In the genomic region with DNA sequence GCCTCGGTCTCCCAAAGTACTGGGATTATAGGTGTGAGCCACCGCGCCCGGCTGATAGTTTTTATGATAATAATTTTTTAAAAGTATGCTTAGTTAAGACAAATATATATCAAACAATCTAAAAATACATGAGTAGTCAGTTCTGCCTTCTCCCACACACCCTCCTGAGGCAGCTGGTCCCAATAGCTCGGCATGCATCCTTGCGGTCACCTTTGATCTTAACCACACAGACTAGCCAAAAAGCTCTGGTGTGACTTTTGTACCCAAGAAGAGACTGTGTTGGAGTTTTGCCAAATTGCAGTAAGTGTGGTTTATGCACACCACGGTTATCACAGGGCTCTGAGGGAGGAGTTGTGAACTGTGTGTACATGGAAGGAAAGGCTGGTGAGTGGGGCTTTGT, we compare ENCODE assay signal across 10 cellular contexts. TPM values are rescaled to one million over a fixed set of nuclear protein-coding genes. Genes with fewer than 3 reads are reported as not detected.
DNase-seq lines count a peak whose midpoint lies in the region; ATAC-seq lines count a peak whose summit lies in the region.
"Had no signal": no experiment of that assay in that cellular context is flagged by ENCODE, and none has a peak within 500 bp of the region (broad histone marks: within the 10 kb centered on the region; RNA-seq: fewer than 3 reads in every experiment).

No MANE protein-coding gene starts in this region.

- peaks cover 34 to 37% of the 10 kb centered on the region in 2 donors for H3K36me3 Mint-ChIP-seq in stimulated activated naive B cell treated with anti-CD40 and anti-IgM and Interleukin-4, amounts not matched to agents 10 μg/mL and 1 μg/mL and 100 μg/mL, for 72 hours

- H3K27me3 Mint-ChIP-seq in stimulated activated naive B cell treated with anti-CD40 and anti-IgM and Interleukin-4, amounts not matched to agents 10 μg/mL and 1 μg/mL and 100 μg/mL, for 72 hours: no peaks in the 10 kb centered on the region

- intact Hi-C loops in posterior cingulate gyrus (cut with DNase I): no loop called here

- peak; percentile 92 to 97 for ATAC-seq in stimulated activated naive B cell treated with anti-CD40 and anti-IgM and Interleukin-4, amounts not matched to agents 10 μg/mL and 1 μg/mL and 100 μg/mL, for 72 hours (replicated peaks)
- ATAC-seq in GM21447 (IDR thresholded peaks at IDR 0.05; ENCODE audit: unreplicated experiment): no peak

- no peak overlapping the region for H3K27ac Mint-ChIP-seq in stimulated activated naive B cell treated with anti-CD40 and anti-IgM and Interleukin-4, amounts not matched to agents 10 μg/mL and 1 μg/mL and 100 μg/mL, for 72 hours

- peak in 4 of 5 experiments; percentile 36 to 95 (median 68) for DNase-seq in T-helper 2 cell
- DNase-seq in activated T-helper 1 cell treated with Interleukin-2 at 50 U/mL for 16 hours (ENCODE audit: low read depth): peak; percentile 41
- DNase-seq in myocyte (ENCODE audit: low read depth): peak; percentile 66
- peak; percentile 18 for DNase-seq in stimulated activated naive B cell treated with anti-CD40 and anti-IgM and Interleukin-4, amounts not matched to agents 10 μg/mL and 1 μg/mL and 100 μg/mL, for 72 hours
- DNase-seq in anterior cingulate cortex (lab: John Stamatoyannopoulos, UW): no peak
- no peak for DNase-seq in superior temporal gyrus (ENCODE audit: extremely low spot score)
- no peak for DNase-seq in posterior cingulate gyrus
- DNase-seq: head of caudate nucleus, NCI-H2171 had no signal

- H3K4me1 Mint-ChIP-seq in stimulated activated naive B cell treated with anti-CD40 and anti-IgM and Interleukin-4, amounts not matched to agents 10 μg/mL and 1 μg/mL and 100 μg/mL, for 72 hours: peaks cover 2 to 10% of the 10 kb centered on the region in 2 donors

- no peaks in the 10 kb centered on the region for H3K9me3 Mint-ChIP-seq in stimulated activated naive B cell treated with anti-CD40 and anti-IgM and Interleukin-4, amounts not matched to agents 10 μg/mL and 1 μg/mL and 100 μg/mL, for 72 hours

- H3K4me3 Mint-ChIP-seq in stimulated activated naive B cell treated with anti-CD40 and anti-IgM and Interleukin-4, amounts not matched to agents 10 μg/mL and 1 μg/mL and 100 μg/mL, for 72 hours: no peak overlapping the region

RNA-seq across cellular contexts. Expression of a gene that starts 25.6 kb away (rescaled TPM):
- 72.8 and 102 TPM in 2 replicates for total RNA-seq in myocyte
- polyA plus RNA-seq in myocyte (2012): 77.3 TPM

RNA-seq across cellular contexts. Expression of a gene that starts 51.7 kb away (rescaled TPM):
- 94.1 and 98.8 TPM in 2 replicates for total RNA-seq in myocyte
- polyA plus RNA-seq in myocyte (2012): 71.7 TPM

Comparison
In these comparisons a context has a peak if more than half of its experiments do, and no peak if none do; other contexts are left out.
1. DNase-seq: peak in T-helper 2 cell (4 of 5), activated T-helper 1 cell treated with Interleukin-2 at 50 U/mL for 16 hours (single experiment), myocyte (single experiment) and stimulated activated naive B cell treated with anti-CD40 and anti-IgM and Interleukin-4, amounts not matched to agents 10 μg/mL and 1 μg/mL and 100 μg/mL, for 72 hours (single experiment); none in anterior cingulate cortex (0 of 58), superior temporal gyrus (single experiment) and posterior cingulate gyrus (0 of 10).